Comparison of ENCODE assay signal across 16 cellular contexts in genomic region chr4:79164961-79165610, GRCh38.
DNase-seq lines count a peak whose midpoint lies in the region; TF ChIP-seq lines count a peak whose summit lies in the region.
"Had no signal": no experiment of that assay in that cellular context is flagged by ENCODE, and none has a peak within 500 bp of the region (broad histone marks: within the 10 kb centered on the region; RNA-seq: fewer than 3 reads in every experiment).

No MANE protein-coding gene starts in this region.

- TF ChIP-seq CTCF in glutamatergic neuron (IDR thresholded peaks at IDR 0.05; ENCODE audit: partially characterized antibody, unreplicated experiment) = no peak

- H3K27ac Mint-ChIP-seq in glutamatergic neuron (ENCODE audit: unreplicated experiment) = peak overlapping the region; percentile 96
- H3K27ac Mint-ChIP-seq: activated T-cell treated with anti-CD3 and anti-CD28 coated beads, Interleukin-2, amount 50 U/mL, for 24 hours had no signal

- H3K4me1 Mint-ChIP-seq in glutamatergic neuron (ENCODE audit: low read depth, unreplicated experiment) = peaks cover 30% of the 10 kb centered on the region

- peak overlapping the region; percentile 73 for H3K4me3 Mint-ChIP-seq in glutamatergic neuron (ENCODE audit: unreplicated experiment)
- H3K4me3 Mint-ChIP-seq: activated T-cell treated with anti-CD3 and anti-CD28 coated beads, Interleukin-2, amount 50 U/mL, for 24 hours had no signal

- DNase-seq in G401 (ENCODE audit: low spot score) (peak; percentile 75), NCI-H1930 (lab: John Stamatoyannopoulos, UW) (peak; percentile 64 to 96), NCI-H748 treated with DMSO at 0.1 percent for 48 hours (lab: John Stamatoyannopoulos, UW) (peak; percentile 27), glutamatergic neuron (peak; percentile 31), NCI-H187 (lab: John Stamatoyannopoulos, UW) (no peak), HuH-7.5 (ENCODE audit: low spot score) (no peak)
- no peak for DNase-seq in activated CD8-positive, alpha-beta memory T cell treated with anti-CD3 and anti-CD28 coated beads, Interleukin-2, amount 50 U/mL, for 48 hours
- DNase-seq: activated naive CD4-positive, alpha-beta T cell; activated T-cell treated with anti-CD3 and anti-CD28 coated beads, Interleukin-2, amount 50 U/mL, for 24 hours; adrenal gland; colonic mucosa; esophagus squamous epithelium; gastrocnemius medialis; hypothalamus; mucosa of descending colon; RPMI8226 had no signal

- H3K36me3 Mint-ChIP-seq in glutamatergic neuron (ENCODE audit: unreplicated experiment) = peaks cover 16% of the 10 kb centered on the region

- peaks cover 3% of the 10 kb centered on the region for H3K27me3 Mint-ChIP-seq in glutamatergic neuron (ENCODE audit: unreplicated experiment)
- H3K27me3 Mint-ChIP-seq: activated T-cell treated with anti-CD3 and anti-CD28 coated beads, Interleukin-2, amount 50 U/mL, for 24 hours had no signal

- peaks cover 14% of the 10 kb centered on the region for H3K9me3 Mint-ChIP-seq in glutamatergic neuron (ENCODE audit: unreplicated experiment)

- in situ Hi-C loops in G401 (cut with HindIII; ENCODE audit: low sequenced_read_pairs) = no loop called here

Comparison
In these comparisons a context has a peak if more than half of its experiments do, and no peak if none do; other contexts are left out.
1. DNase-seq: peak in G401 (single experiment), NCI-H1930 (2 of 2), NCI-H748 treated with DMSO at 0.1 percent for 48 hours (single experiment) and glutamatergic neuron (single experiment); none in NCI-H187 (0 of 2), activated CD8-positive, alpha-beta memory T cell treated with anti-CD3 and anti-CD28 coated beads, Interleukin-2, amount 50 U/mL, for 48 hours (single experiment) and HuH-7.5 (single experiment).